In the genomic region with DNA sequence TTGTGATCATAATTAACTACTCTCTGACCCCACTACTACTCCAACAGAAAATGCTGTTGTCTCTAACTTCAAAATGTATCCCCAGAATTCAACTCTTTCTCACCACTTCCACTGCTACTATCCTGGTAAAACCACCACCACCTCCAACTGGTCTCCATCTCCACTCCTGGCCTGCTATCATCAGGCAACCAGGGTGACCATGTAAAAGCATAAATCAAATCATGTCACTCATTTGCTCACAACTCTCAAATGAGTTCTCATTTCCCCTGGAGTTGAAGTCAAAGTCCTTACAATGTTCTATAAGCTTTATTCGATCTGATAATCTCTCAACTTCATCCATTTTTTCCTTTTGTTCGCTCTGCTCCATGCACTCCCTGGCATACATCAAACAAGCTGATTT, we compare ENCODE assay signal across 1 cellular context.
TF ChIP-seq lines count a peak whose summit lies in the region.

No MANE protein-coding gene starts in this region.

TF ChIP-seq in K562, 482 proteins besides CTCF, POLR2A, EP300 and RAD21 (continued from another document):
- TF ChIP-seq, protein P1, sequence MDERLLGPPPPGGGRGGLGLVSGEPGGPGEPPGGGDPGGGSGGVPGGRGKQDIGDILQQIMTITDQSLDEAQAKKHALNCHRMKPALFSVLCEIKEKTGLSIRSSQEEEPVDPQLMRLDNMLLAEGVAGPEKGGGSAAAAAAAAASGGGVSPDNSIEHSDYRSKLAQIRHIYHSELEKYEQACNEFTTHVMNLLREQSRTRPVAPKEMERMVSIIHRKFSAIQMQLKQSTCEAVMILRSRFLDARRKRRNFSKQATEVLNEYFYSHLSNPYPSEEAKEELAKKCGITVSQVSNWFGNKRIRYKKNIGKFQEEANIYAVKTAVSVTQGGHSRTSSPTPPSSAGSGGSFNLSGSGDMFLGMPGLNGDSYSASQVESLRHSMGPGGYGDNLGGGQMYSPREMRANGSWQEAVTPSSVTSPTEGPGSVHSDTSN (CRISPR knock-in tag; IDR thresholded peaks at IDR 0.05; ENCODE audit: low read depth), result no peak
- TF ChIP-seq, protein P1 (tag; conservative IDR thresholded peaks at IDR 0.05; ENCODE audit: low read depth), result peak; percentile 37
- TF ChIP-seq, protein P2, sequence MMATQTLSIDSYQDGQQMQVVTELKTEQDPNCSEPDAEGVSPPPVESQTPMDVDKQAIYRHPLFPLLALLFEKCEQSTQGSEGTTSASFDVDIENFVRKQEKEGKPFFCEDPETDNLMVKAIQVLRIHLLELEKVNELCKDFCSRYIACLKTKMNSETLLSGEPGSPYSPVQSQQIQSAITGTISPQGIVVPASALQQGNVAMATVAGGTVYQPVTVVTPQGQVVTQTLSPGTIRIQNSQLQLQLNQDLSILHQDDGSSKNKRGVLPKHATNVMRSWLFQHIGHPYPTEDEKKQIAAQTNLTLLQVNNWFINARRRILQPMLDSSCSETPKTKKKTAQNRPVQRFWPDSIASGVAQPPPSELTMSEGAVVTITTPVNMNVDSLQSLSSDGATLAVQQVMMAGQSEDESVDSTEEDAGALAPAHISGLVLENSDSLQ (IDR thresholded peaks at IDR 0.05), result peak; percentile 53; the same call in 1 of the 2 replicates
